11 cellular contexts compared by ENCODE assay signal in genomic region chr13:97122381-97122996, GRCh38.
DNase-seq lines count a peak whose midpoint lies in the region; ATAC-seq, FAIRE-seq and TF ChIP-seq lines count a peak whose summit lies in the region.
"Had no signal": no experiment of that assay in that cellular context is flagged by ENCODE, and none has a peak within 500 bp of the region (broad histone marks: within the 10 kb centered on the region; RNA-seq: fewer than 3 reads in every experiment).

No MANE protein-coding gene starts in this region.

- H3K79me2 ChIP-seq in hepatocyte, result no peaks in the 10 kb centered on the region

- H2AFZ ChIP-seq in hepatocyte, result no peak overlapping the region

- CTCF ChIA-PET in A549 (lab: Yijun Ruan, JAX), result interaction anchor here (1.8 to 3.6 kb wide), 2 partner anchors 13 to 236 kb away, joined by 8 to 12 read pairs; no protein-coding TSS in a partner anchor

- no peaks in the 10 kb centered on the region for H3K27me3 ChIP-seq in hepatocyte

- no peaks in the 10 kb centered on the region for H3K36me3 ChIP-seq in hepatocyte (replicated peaks; ENCODE audit: insufficient read depth, low read depth)

- H3K9me2 ChIP-seq in hepatocyte (replicated peaks; ENCODE audit: insufficient read depth), result no peaks in the 10 kb centered on the region

- TF ChIP-seq POLR2A in A549 (IDR thresholded peaks at IDR 0.05; ENCODE audit: low read length), result no peak

- in situ Hi-C loops in astrocyte of the cerebellum (cut with HindIII; ENCODE audit: low sequenced_read_pairs), result loop anchor here (25.0 kb wide), 1 partner anchor 240 kb away; no protein-coding TSS in a partner anchor

- DNase-seq in A549 (ENCODE audit: low read depth in 1 of 2, low spot score in 1 of 2), result peak in 1 of 2 experiments; percentile 59
- DNase-seq in HT-29 (ENCODE audit: low spot score), result peak; percentile 85
- DNase-seq in astrocyte of the cerebellum (ENCODE audit: low read depth), result peak; percentile 22
- no peak for DNase-seq in hepatocyte (ENCODE audit: low spot score)
- DNase-seq in NCI-H1694 (lab: John Stamatoyannopoulos, UW), result no peak
- no peak for DNase-seq in NCI-H187 treated with DMSO at 0.1 percent for 48 hours (lab: John Stamatoyannopoulos, UW)
- DNase-seq in stimulated activated CD4-positive, alpha-beta T cell treated with anti-CD3 and anti-CD28 coated beads, Interleukin-2, amount 100 ng/mL, for 48 hours, result no peak
- DNase-seq: activated naive CD8-positive, alpha-beta T cell treated with anti-CD3 and anti-CD28 coated beads, Interleukin-2, amount 10 ng/mL, durations not matched to agents 7 days and 5 days; NK-92 treated with Interleukin-12 subunit alpha and Interleukin-12 subunit beta, amount 100 ng/mL, for 24 hours; stimulated activated naive CD4-positive, alpha-beta T cell treated with Interleukin-2 at 50 U/mL for 16 hours had no signal

- H3K4me3 ChIP-seq in A549, result 0 out of 3 replicates have a peak overlapping the region, but pooled peaks have one; percentile 14
- no peak overlapping the region for H3K4me3 ChIP-seq in astrocyte of the cerebellum (ENCODE audit: low read depth, low read length)
- no peak overlapping the region for H3K4me3 ChIP-seq in hepatocyte

- peak; percentile 68 to 72 for ATAC-seq in A549
- no peak for ATAC-seq in GM21737 (IDR thresholded peaks at IDR 0.05; ENCODE audit: unreplicated experiment)

- no peaks in the 10 kb centered on the region for H4K20me1 ChIP-seq in hepatocyte (ENCODE audit: insufficient read depth, poor library complexity, severe bottlenecking)

- no peak for TF ChIP-seq EP300 in A549 (IDR thresholded peaks at IDR 0.05)

- H3K4me1 ChIP-seq in A549 (peaks cover 63% of the 10 kb centered on the region), hepatocyte (ENCODE audit: insufficient read depth) (peaks cover 42% of the 10 kb centered on the region)

- H3K9me3 ChIP-seq in A549 (no peaks in the 10 kb centered on the region), hepatocyte (ENCODE audit: low read depth) (no peaks in the 10 kb centered on the region)

- H3K27ac ChIP-seq in A549, result peak overlapping the region; percentile 49 to 54
- peak overlapping the region; percentile 41 for H3K27ac ChIP-seq in hepatocyte

- H3K4me2 ChIP-seq in A549, result peak overlapping the region; percentile 70
- peak overlapping the region; percentile 13 for H3K4me2 ChIP-seq in hepatocyte

- TF ChIP-seq RAD21 in A549 (conservative IDR thresholded peaks at IDR 0.05 in 1 of 2, IDR thresholded peaks at IDR 0.05 in 1 of 2), result no peak

- FAIRE-seq in A549 (lab: Jason Lieb, UNC), result no peak

- POLR2A ChIA-PET in A549 (lab: Yijun Ruan, JAX), result no interaction called here

- WGBS in A549 (ENCODE audit: missing lambda C conversion rate), result 5% methylated on average over 4 of the region's 4 CpGs
- 67% methylated on average over 4 of the region's 4 CpGs for WGBS in hepatocyte (ENCODE audit: low lambda C conversion rate, missing lambda C conversion rate)

- TF ChIP-seq CTCF in A549 (IDR thresholded peaks at IDR 0.05), result no peak
- TF ChIP-seq CTCF in astrocyte of the cerebellum (IDR thresholded peaks at IDR 0.05; ENCODE audit: low read depth, low read length, missing control alignments), result no peak
- no peak for TF ChIP-seq CTCF in hepatocyte (IDR thresholded peaks at IDR 0.05; ENCODE audit: poor library complexity)

TF ChIP-seq in A549, 52 proteins besides CTCF, POLR2A, EP300 and RAD21:
- TF ChIP-seq CEBPB (IDR thresholded peaks at IDR 0.05) (0 out of 4 replicates have a peak, but pooled peaks of 1 of the 2 experiments have one; percentile 13), FOSL2 (IDR thresholded peaks at IDR 0.05) (peak; percentile 50; the same call in 1 of the 2 replicates), FOSL2 (CRISPR knock-in tag; IDR thresholded peaks at IDR 0.05) (peak; percentile 73; the same call in 1 of the 2 replicates), RCOR1 (IDR thresholded peaks at IDR 0.05; ENCODE audit: low read depth, low read length) (no peak), GATA3 (IDR thresholded peaks at IDR 0.05; ENCODE audit: borderline replicate concordance) (peak; percentile 73), HOXB5 (CRISPR knock-in tag; IDR thresholded peaks at IDR 0.05) (peak; percentile 23; the same call in 1 of the 2 replicates), JUNB (IDR thresholded peaks at IDR 0.05) (peak; percentile 61), EHMT2 (IDR thresholded peaks at IDR 0.05; ENCODE audit: low read depth) (no peak)
- TF ChIP-seq, protein P1, sequence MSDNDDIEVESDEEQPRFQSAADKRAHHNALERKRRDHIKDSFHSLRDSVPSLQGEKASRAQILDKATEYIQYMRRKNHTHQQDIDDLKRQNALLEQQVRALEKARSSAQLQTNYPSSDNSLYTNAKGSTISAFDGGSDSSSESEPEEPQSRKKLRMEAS (IDR thresholded peaks at IDR 0.05), result peak; percentile 39; the same call in 1 of the 2 replicates
TF ChIP-seq in A549: peak in this region for 6.

Comparison
In these comparisons a context has a peak if more than half of its experiments do, and no peak if none do; other contexts are left out.
1. DNase-seq: peak in HT-29 (single experiment) and astrocyte of the cerebellum (single experiment); none in hepatocyte (single experiment), NCI-H1694 (single experiment), NCI-H187 treated with DMSO at 0.1 percent for 48 hours (single experiment) and stimulated activated CD4-positive, alpha-beta T cell treated with anti-CD3 and anti-CD28 coated beads, Interleukin-2, amount 100 ng/mL, for 48 hours (0 of 2).